1 cellular context compared by ENCODE assay signal in the genomic region with DNA sequence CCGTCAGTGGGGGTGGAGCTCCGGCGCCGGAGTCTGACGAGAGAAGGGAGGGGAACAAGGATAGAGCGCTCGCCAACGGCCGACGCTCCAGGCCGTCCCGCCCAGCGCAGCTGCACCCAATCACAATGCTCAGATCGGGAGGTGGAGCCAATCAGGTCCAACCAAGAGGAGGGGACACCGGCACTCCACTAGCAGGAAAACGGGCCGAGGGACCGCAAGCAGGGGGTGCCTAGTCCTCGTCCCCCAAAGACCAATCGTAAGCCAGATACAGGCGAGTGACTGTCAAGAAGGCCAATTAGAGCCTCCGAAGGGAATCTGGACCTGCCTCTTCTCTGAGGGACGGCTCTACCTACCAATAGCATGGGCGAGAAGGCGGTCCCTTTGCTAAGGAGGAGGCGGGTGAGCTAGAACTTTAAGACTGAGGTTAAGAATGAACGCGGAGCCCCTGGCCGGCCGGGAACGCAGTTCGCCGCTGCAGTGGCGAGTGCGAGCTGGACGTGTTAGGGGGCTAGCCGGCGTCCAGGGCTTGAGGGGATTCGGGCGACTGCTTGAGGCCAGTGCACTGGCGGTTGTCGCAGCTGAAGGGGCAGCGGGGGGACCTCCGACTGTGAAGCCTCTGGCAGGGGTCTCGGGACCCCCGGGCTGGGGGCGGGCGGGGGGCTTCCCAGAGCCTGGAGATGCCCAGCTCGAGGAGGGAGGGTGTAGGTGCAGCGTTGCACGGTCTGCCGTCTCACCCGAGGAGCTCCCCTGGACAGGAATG.
A peak's percentile ranks its signal among the peaks of the same experiment; 100 is the strongest.
TF ChIP-seq lines count a peak whose summit lies in the region.

A gene with protein sequence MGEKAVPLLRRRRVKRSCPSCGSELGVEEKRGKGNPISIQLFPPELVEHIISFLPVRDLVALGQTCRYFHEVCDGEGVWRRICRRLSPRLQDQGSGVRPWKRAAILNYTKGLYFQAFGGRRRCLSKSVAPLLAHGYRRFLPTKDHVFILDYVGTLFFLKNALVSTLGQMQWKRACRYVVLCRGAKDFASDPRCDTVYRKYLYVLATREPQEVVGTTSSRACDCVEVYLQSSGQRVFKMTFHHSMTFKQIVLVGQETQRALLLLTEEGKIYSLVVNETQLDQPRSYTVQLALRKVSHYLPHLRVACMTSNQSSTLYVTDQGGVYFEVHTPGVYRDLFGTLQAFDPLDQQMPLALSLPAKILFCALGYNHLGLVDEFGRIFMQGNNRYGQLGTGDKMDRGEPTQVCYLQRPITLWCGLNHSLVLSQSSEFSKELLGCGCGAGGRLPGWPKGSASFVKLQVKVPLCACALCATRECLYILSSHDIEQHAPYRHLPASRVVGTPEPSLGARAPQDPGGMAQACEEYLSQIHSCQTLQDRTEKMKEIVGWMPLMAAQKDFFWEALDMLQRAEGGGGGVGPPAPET (plus strand): TSS at position 63 of the 760 bp plus-strand sequence. CDS start 298 bp downstream, at position 361.

TF ChIP-seq in K562, 482 proteins besides CTCF, POLR2A, EP300 and RAD21 (continued from another document and continues in another):
- TF ChIP-seq, protein P1, sequence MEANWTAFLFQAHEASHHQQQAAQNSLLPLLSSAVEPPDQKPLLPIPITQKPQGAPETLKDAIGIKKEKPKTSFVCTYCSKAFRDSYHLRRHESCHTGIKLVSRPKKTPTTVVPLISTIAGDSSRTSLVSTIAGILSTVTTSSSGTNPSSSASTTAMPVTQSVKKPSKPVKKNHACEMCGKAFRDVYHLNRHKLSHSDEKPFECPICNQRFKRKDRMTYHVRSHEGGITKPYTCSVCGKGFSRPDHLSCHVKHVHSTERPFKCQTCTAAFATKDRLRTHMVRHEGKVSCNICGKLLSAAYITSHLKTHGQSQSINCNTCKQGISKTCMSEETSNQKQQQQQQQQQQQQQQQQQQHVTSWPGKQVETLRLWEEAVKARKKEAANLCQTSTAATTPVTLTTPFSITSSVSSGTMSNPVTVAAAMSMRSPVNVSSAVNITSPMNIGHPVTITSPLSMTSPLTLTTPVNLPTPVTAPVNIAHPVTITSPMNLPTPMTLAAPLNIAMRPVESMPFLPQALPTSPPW (CRISPR knock-in tag; IDR thresholded peaks at IDR 0.05) = peak; percentile 95
- TF ChIP-seq, protein P2, sequence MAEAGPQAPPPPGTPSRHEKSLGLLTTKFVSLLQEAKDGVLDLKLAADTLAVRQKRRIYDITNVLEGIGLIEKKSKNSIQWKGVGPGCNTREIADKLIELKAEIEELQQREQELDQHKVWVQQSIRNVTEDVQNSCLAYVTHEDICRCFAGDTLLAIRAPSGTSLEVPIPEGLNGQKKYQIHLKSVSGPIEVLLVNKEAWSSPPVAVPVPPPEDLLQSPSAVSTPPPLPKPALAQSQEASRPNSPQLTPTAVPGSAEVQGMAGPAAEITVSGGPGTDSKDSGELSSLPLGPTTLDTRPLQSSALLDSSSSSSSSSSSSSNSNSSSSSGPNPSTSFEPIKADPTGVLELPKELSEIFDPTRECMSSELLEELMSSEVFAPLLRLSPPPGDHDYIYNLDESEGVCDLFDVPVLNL (CRISPR knock-in tag; IDR thresholded peaks at IDR 0.05; ENCODE audit: low read depth) = 0 out of 2 replicates have a peak, but pooled peaks have one; percentile 62
- TF ChIP-seq SIN3B (IDR thresholded peaks at IDR 0.05; ENCODE audit: low read depth) (peak; percentile 51; the same call in 1 of the 2 replicates), GABPB1 (CRISPR knock-in tag; IDR thresholded peaks at IDR 0.05) (peak; percentile 68), RBFOX2 (IDR thresholded peaks at IDR 0.05; ENCODE audit: low read depth, low read length) (peak; percentile 76), JUNB (CRISPR knock-in tag; conservative IDR thresholded peaks at IDR 0.05) (no peak), RNF2 (IDR thresholded peaks at IDR 0.05) (peak; percentile 54; the same call in 1 of the 2 replicates), CREM (IDR thresholded peaks at IDR 0.05; ENCODE audit: low read depth) (peak; percentile 91), RFX5 (IDR thresholded peaks at IDR 0.05; ENCODE audit: low read depth, low read length) (peak; percentile 55; the same call in 1 of the 2 replicates), ZNF436 (CRISPR knock-in tag; IDR thresholded peaks at IDR 0.05) (no peak), ZNF695 (CRISPR knock-in tag; IDR thresholded peaks at IDR 0.05) (no peak)
- TF ChIP-seq, protein P3, sequence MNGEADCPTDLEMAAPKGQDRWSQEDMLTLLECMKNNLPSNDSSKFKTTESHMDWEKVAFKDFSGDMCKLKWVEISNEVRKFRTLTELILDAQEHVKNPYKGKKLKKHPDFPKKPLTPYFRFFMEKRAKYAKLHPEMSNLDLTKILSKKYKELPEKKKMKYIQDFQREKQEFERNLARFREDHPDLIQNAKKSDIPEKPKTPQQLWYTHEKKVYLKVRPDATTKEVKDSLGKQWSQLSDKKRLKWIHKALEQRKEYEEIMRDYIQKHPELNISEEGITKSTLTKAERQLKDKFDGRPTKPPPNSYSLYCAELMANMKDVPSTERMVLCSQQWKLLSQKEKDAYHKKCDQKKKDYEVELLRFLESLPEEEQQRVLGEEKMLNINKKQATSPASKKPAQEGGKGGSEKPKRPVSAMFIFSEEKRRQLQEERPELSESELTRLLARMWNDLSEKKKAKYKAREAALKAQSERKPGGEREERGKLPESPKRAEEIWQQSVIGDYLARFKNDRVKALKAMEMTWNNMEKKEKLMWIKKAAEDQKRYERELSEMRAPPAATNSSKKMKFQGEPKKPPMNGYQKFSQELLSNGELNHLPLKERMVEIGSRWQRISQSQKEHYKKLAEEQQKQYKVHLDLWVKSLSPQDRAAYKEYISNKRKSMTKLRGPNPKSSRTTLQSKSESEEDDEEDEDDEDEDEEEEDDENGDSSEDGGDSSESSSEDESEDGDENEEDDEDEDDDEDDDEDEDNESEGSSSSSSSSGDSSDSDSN (IDR thresholded peaks at IDR 0.05; ENCODE audit: borderline replicate concordance in 1 of 2, low read depth in 2 of 2, low read length in 2 of 2) = peak in 1 of 2 experiments; percentile 13; a peak in 1 of 4 replicates
- TF ChIP-seq, protein P4, sequence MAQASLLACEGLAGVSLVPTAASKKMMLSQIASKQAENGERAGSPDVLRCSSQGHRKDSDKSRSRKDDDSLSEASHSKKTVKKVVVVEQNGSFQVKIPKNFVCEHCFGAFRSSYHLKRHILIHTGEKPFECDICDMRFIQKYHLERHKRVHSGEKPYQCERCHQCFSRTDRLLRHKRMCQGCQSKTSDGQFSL (CRISPR knock-in tag; IDR thresholded peaks at IDR 0.05) = no peak
- TF ChIP-seq, protein P4 (tag; IDR thresholded peaks at IDR 0.05) = no peak
- TF ChIP-seq, protein P5, sequence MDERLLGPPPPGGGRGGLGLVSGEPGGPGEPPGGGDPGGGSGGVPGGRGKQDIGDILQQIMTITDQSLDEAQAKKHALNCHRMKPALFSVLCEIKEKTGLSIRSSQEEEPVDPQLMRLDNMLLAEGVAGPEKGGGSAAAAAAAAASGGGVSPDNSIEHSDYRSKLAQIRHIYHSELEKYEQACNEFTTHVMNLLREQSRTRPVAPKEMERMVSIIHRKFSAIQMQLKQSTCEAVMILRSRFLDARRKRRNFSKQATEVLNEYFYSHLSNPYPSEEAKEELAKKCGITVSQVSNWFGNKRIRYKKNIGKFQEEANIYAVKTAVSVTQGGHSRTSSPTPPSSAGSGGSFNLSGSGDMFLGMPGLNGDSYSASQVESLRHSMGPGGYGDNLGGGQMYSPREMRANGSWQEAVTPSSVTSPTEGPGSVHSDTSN (CRISPR knock-in tag; IDR thresholded peaks at IDR 0.05; ENCODE audit: low read depth) = peak; percentile 100
- TF ChIP-seq, protein P5 (tag; conservative IDR thresholded peaks at IDR 0.05; ENCODE audit: low read depth) = peak; percentile 100
- TF ChIP-seq, protein P6, sequence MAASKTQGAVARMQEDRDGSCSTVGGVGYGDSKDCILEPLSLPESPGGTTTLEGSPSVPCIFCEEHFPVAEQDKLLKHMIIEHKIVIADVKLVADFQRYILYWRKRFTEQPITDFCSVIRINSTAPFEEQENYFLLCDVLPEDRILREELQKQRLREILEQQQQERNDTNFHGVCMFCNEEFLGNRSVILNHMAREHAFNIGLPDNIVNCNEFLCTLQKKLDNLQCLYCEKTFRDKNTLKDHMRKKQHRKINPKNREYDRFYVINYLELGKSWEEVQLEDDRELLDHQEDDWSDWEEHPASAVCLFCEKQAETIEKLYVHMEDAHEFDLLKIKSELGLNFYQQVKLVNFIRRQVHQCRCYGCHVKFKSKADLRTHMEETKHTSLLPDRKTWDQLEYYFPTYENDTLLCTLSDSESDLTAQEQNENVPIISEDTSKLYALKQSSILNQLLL (CRISPR knock-in tag; IDR thresholded peaks at IDR 0.05; ENCODE audit: borderline replicate concordance) = no peak
- TF ChIP-seq, protein P7, sequence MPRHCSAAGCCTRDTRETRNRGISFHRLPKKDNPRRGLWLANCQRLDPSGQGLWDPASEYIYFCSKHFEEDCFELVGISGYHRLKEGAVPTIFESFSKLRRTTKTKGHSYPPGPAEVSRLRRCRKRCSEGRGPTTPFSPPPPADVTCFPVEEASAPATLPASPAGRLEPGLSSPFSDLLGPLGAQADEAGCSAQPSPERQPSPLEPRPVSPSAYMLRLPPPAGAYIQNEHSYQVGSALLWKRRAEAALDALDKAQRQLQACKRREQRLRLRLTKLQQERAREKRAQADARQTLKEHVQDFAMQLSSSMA (CRISPR knock-in tag; IDR thresholded peaks at IDR 0.05) = no peak
- TF ChIP-seq, protein P8, sequence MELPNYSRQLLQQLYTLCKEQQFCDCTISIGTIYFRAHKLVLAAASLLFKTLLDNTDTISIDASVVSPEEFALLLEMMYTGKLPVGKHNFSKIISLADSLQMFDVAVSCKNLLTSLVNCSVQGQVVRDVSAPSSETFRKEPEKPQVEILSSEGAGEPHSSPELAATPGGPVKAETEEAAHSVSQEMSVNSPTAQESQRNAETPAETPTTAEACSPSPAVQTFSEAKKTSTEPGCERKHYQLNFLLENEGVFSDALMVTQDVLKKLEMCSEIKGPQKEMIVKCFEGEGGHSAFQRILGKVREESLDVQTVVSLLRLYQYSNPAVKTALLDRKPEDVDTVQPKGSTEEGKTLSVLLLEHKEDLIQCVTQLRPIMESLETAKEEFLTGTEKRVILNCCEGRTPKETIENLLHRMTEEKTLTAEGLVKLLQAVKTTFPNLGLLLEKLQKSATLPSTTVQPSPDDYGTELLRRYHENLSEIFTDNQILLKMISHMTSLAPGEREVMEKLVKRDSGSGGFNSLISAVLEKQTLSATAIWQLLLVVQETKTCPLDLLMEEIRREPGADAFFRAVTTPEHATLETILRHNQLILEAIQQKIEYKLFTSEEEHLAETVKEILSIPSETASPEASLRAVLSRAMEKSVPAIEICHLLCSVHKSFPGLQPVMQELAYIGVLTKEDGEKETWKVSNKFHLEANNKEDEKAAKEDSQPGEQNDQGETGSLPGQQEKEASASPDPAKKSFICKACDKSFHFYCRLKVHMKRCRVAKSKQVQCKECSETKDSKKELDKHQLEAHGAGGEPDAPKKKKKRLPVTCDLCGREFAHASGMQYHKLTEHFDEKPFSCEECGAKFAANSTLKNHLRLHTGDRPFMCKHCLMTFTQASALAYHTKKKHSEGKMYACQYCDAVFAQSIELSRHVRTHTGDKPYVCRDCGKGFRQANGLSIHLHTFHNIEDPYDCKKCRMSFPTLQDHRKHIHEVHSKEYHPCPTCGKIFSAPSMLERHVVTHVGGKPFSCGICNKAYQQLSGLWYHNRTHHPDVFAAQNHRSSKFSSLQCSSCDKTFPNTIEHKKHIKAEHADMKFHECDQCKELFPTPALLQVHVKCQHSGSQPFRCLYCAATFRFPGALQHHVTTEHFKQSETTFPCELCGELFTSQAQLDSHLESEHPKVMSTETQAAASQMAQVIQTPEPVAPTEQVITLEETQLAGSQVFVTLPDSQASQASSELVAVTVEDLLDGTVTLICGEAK (IDR thresholded peaks at IDR 0.05) = peak; percentile 66
- TF ChIP-seq, protein P8 (CRISPR knock-in tag; IDR thresholded peaks at IDR 0.05) = no peak
- TF ChIP-seq, protein P9, sequence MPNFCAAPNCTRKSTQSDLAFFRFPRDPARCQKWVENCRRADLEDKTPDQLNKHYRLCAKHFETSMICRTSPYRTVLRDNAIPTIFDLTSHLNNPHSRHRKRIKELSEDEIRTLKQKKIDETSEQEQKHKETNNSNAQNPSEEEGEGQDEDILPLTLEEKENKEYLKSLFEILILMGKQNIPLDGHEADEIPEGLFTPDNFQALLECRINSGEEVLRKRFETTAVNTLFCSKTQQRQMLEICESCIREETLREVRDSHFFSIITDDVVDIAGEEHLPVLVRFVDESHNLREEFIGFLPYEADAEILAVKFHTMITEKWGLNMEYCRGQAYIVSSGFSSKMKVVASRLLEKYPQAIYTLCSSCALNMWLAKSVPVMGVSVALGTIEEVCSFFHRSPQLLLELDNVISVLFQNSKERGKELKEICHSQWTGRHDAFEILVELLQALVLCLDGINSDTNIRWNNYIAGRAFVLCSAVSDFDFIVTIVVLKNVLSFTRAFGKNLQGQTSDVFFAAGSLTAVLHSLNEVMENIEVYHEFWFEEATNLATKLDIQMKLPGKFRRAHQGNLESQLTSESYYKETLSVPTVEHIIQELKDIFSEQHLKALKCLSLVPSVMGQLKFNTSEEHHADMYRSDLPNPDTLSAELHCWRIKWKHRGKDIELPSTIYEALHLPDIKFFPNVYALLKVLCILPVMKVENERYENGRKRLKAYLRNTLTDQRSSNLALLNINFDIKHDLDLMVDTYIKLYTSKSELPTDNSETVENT (CRISPR knock-in tag; IDR thresholded peaks at IDR 0.05) = no peak
